Comparison of ENCODE assay signal across 13 cellular contexts in genomic region chr6:170202416-170203135, GRCh38.
DNase-seq lines count a peak whose midpoint lies in the region; ATAC-seq and TF ChIP-seq lines count a peak whose summit lies in the region.
"Had no signal": no experiment of that assay in that cellular context is flagged by ENCODE, and none has a peak within 500 bp of the region (broad histone marks: within the 10 kb centered on the region; RNA-seq: fewer than 3 reads in every experiment).

No MANE protein-coding gene starts in this region.

- peak; percentile 34 for DNase-seq in right atrium auricular region (ENCODE audit: low spot score)
- DNase-seq in left cardiac atrium, result no peak
- peak; percentile 36 for DNase-seq in ecto neural progenitor cell (ENCODE audit: low spot score)
- DNase-seq in mucosa of gallbladder (ENCODE audit: low spot score), result peak; percentile 1
- no peak for DNase-seq in BE2C
- DNase-seq in NCI-H187 (lab: John Stamatoyannopoulos, UW), result no peak
- DNase-seq: KG1, NCI-H1048, NCI-H1694, NCI-H446 treated with DMSO at 0.1 percent for 48 hours, NCI-H82 had no signal

- H3K4me3 ChIP-seq in right atrium auricular region (no peak overlapping the region), BE2C (ENCODE audit: low read depth, low read length) (no peak overlapping the region)
- H3K4me3 ChIP-seq: BLaER1 treated with 17β-estradiol and CSF1 and Interleukin-3, amounts not matched to agents 10 nM and 100 nM had no signal

- H3K27ac ChIP-seq in right atrium auricular region, result no peak overlapping the region
- H3K27ac ChIP-seq: BLaER1 treated with 17β-estradiol and CSF1 and Interleukin-3, amounts not matched to agents 10 nM and 100 nM had no signal

- H3K9me3 ChIP-seq in right atrium auricular region (no peaks in the 10 kb centered on the region), BE2C (no peaks in the 10 kb centered on the region)

- ATAC-seq in left cardiac atrium (no peak), GM18861 (IDR thresholded peaks at IDR 0.05; ENCODE audit: unreplicated experiment) (no peak)

- TF ChIP-seq CTCF in right atrium auricular region (IDR thresholded peaks at IDR 0.05) (no peak), BE2C (IDR thresholded peaks at IDR 0.05; ENCODE audit: low read depth, low read length) (no peak)

- H3K36me3 ChIP-seq in right atrium auricular region (no peaks in the 10 kb centered on the region), BE2C (no peaks in the 10 kb centered on the region)
- H3K36me3 ChIP-seq: BLaER1 treated with 17β-estradiol and CSF1 and Interleukin-3, amounts not matched to agents 10 nM and 100 nM had no signal

- intact Hi-C loops in left cardiac atrium (cut with DNase I), result no loop called here

- H3K27me3 ChIP-seq in right atrium auricular region (no peaks in the 10 kb centered on the region), BE2C (no peaks in the 10 kb centered on the region)

- H3K4me1 ChIP-seq in right atrium auricular region, result no peaks in the 10 kb centered on the region
- no peaks in the 10 kb centered on the region for H3K4me1 ChIP-seq in BE2C

Comparison
In these comparisons a context has a peak if more than half of its experiments do, and no peak if none do; other contexts are left out.
1. DNase-seq: peak in right atrium auricular region (single experiment), ecto neural progenitor cell (single experiment) and mucosa of gallbladder (single experiment); none in left cardiac atrium (single experiment), BE2C (single experiment) and NCI-H187 (0 of 2).